In genomic region chr3:80983753-80984152, GRCh38 we compare ENCODE assay signal across 16 cellular contexts.
DNase-seq lines count a peak whose midpoint lies in the region; ATAC-seq and TF ChIP-seq lines count a peak whose summit lies in the region.
"Had no signal": no experiment of that assay in that cellular context is flagged by ENCODE, and none has a peak within 500 bp of the region (broad histone marks: within the 10 kb centered on the region; RNA-seq: fewer than 3 reads in every experiment).

No MANE protein-coding gene starts in this region.

- H3F3A ChIP-seq in GM23338 (replicated peaks; ENCODE audit: low read depth) = no peaks in the 10 kb centered on the region

- 0 out of 2 replicates have a peak, but pooled peaks cover 4% of the 10 kb centered on the region for H3K36me3 ChIP-seq in GM23338 (ENCODE audit: insufficient read depth)
- H3K36me3 ChIP-seq in mucosa of descending colon (ENCODE audit: low read depth) = no peaks in the 10 kb centered on the region
- H3K36me3 ChIP-seq: BLaER1 treated with 17β-estradiol and CSF1 and Interleukin-3, amounts not matched to agents 10 nM and 100 nM had no signal

- peaks cover 20% of the 10 kb centered on the region for H3K9me2 ChIP-seq in GM23338 (ENCODE audit: insufficient read depth)

- DNase-seq in GM23338 (ENCODE audit: low spot score) (no peak), NCI-H1105 (lab: John Stamatoyannopoulos, UW) (peak; percentile 34), SW480 (ENCODE audit: low spot score) (peak; percentile 0), mucosa of descending colon (peak in 1 of 3 donors; percentile 4), GOT3 (lab: John Stamatoyannopoulos, UW) (no peak), DMS114 treated with DMSO at 0.1 percent for 48 hours (lab: John Stamatoyannopoulos, UW; ENCODE audit: unreplicated experiment) (no peak)
- DNase-seq: Calu3; CD8-positive, alpha-beta T cell; DMS53; DND-41; EL; H9 had no signal

- H4K20me1 ChIP-seq in GM23338 (replicated peaks; ENCODE audit: insufficient read depth) = no peaks in the 10 kb centered on the region
- H4K20me1 ChIP-seq: BLaER1 treated with 17β-estradiol and CSF1 and Interleukin-3, amounts not matched to agents 10 nM and 100 nM had no signal

- H3K27me3 Mint-ChIP-seq in GM23338 (ENCODE audit: insufficient read depth, low read depth, poor library complexity) = peaks cover 3% of the 10 kb centered on the region
- H3K27me3 Mint-ChIP-seq: B cell had no signal

- no peak for ATAC-seq in GM23338
- peak; percentile 86 for ATAC-seq in mucosa of descending colon
- no peak for ATAC-seq in HG02798 (IDR thresholded peaks at IDR 0.05; ENCODE audit: poor library complexity, unreplicated experiment)
- ATAC-seq: CD8-positive, alpha-beta T cell; GM12878 had no signal

- H3K4me2 ChIP-seq in GM23338 = no peak overlapping the region
- H3K4me2 ChIP-seq: BLaER1 treated with 17β-estradiol and CSF1 and Interleukin-3, amounts not matched to agents 10 nM and 100 nM had no signal

- no peak overlapping the region for H3K4me3 ChIP-seq in GM23338
- H3K4me3 ChIP-seq in mucosa of descending colon = no peak overlapping the region
- H3K4me3 ChIP-seq: BLaER1 treated with 17β-estradiol and CSF1 and Interleukin-3, amounts not matched to agents 10 nM and 100 nM; GM12878 had no signal

- H3K9me3 Mint-ChIP-seq in GM23338 = peaks cover 6% of the 10 kb centered on the region; the same call in 1 of the 3 replicates

- H3K27ac ChIP-seq in GM23338 (ENCODE audit: low read depth) = no peak overlapping the region
- H3K27ac ChIP-seq: BLaER1 treated with 17β-estradiol and CSF1 and Interleukin-3, amounts not matched to agents 10 nM and 100 nM had no signal

- no peaks in the 10 kb centered on the region for H3K27me3 ChIP-seq in GM23338 (ENCODE audit: insufficient read depth)
- H3K27me3 ChIP-seq: BLaER1 treated with 17β-estradiol and CSF1 and Interleukin-3, amounts not matched to agents 10 nM and 100 nM had no signal

- H3K4me1 ChIP-seq in GM23338 (ENCODE audit: insufficient read depth) (no peaks in the 10 kb centered on the region), mucosa of descending colon (ENCODE audit: low read depth) (no peaks in the 10 kb centered on the region)
- H3K4me1 ChIP-seq: BLaER1 treated with 17β-estradiol and CSF1 and Interleukin-3, amounts not matched to agents 10 nM and 100 nM had no signal

- H3K36me3 Mint-ChIP-seq in GM23338 (ENCODE audit: low read depth) = no peaks in the 10 kb centered on the region
- H3K36me3 Mint-ChIP-seq: CD8-positive, alpha-beta T cell had no signal

- intact Hi-C loops in mucosa of descending colon (cut with DNase I, micrococcal nuclease) = no loop called here

- no peaks in the 10 kb centered on the region for H3K79me2 ChIP-seq in GM23338 (replicated peaks; ENCODE audit: insufficient read depth)

- H3K4me3 Mint-ChIP-seq in GM23338 = no peak overlapping the region
- H3K4me3 Mint-ChIP-seq: B cell; CD8-positive, alpha-beta T cell; H9 had no signal

- TF ChIP-seq CTCF in GM23338 (conservative IDR thresholded peaks at IDR 0.05; ENCODE audit: low read depth in 2 of 2) = no peak
- TF ChIP-seq CTCF in mucosa of descending colon (IDR thresholded peaks at IDR 0.05) = no peak

- no peaks in the 10 kb centered on the region for H3K4me1 Mint-ChIP-seq in GM23338
- H3K4me1 Mint-ChIP-seq: B cell, H9 had no signal

- H2AFZ ChIP-seq in GM23338 = 0 out of 2 replicates have a peak overlapping the region, but pooled peaks have one; percentile 11

- H3K9me3 ChIP-seq in mucosa of descending colon = no peaks in the 10 kb centered on the region
- H3K9me3 ChIP-seq: BLaER1 treated with 17β-estradiol and CSF1 and Interleukin-3, amounts not matched to agents 10 nM and 100 nM had no signal

- H3K27ac Mint-ChIP-seq in GM23338 = no peak overlapping the region
- H3K27ac Mint-ChIP-seq: B cell; CD8-positive, alpha-beta T cell; H9 had no signal

TF ChIP-seq in GM23338, 12 proteins besides CTCF, POLR2A, EP300 and RAD21:
- TF ChIP-seq ETS1 (IDR thresholded peaks at IDR 0.05) = no peak
- TF ChIP-seq EZH2phosphoT487 (IDR thresholded peaks at IDR 0.05; ENCODE audit: unreplicated experiment) = no peak
- TF ChIP-seq NANOG (IDR thresholded peaks at IDR 0.05; ENCODE audit: borderline replicate concordance) = no peak
- no peak for TF ChIP-seq ZNF462 (CRISPR knock-in tag; IDR thresholded peaks at IDR 0.05)
- no peak for TF ChIP-seq JUNB (IDR thresholded peaks at IDR 0.05; ENCODE audit: unreplicated experiment)
- TF ChIP-seq ZNF114 (CRISPR knock-in tag; IDR thresholded peaks at IDR 0.05) = no peak
- no peak for TF ChIP-seq POLR2AphosphoS5 (IDR thresholded peaks at IDR 0.05; ENCODE audit: low read depth)

Comparison
In these comparisons a context has a peak if more than half of its experiments do, and no peak if none do; other contexts are left out.
1. DNase-seq: peak in NCI-H1105 (single experiment) and SW480 (single experiment); none in GM23338 (single experiment), GOT3 (single experiment) and DMS114 treated with DMSO at 0.1 percent for 48 hours (single experiment).